Comparison of ENCODE assay signal across 20 cellular contexts in genomic region chr16:53175118-53175517, GRCh38.
A peak's percentile ranks its signal among the peaks of the same experiment; 100 is the strongest.
DNase-seq lines count a peak whose midpoint lies in the region; ATAC-seq, FAIRE-seq and TF ChIP-seq lines count a peak whose summit lies in the region.
"Had no signal": no experiment of that assay in that cellular context is flagged by ENCODE, and none has a peak within 500 bp of the region (broad histone marks: within the 10 kb centered on the region; RNA-seq: fewer than 3 reads in every experiment).

No MANE protein-coding gene starts in this region.

- DNase-seq in G401 (ENCODE audit: low spot score): peak; percentile 33
- peak; percentile 7 to 42 (median 21) for DNase-seq in body of pancreas
- DNase-seq in keratinocyte (ENCODE audit: low read depth, low spot score): no peak
- peak; percentile 17 to 20 for DNase-seq in thyroid gland
- no peak for DNase-seq in urothelium cell line (ENCODE audit: low spot score)
- DNase-seq in NCI-H82 (lab: John Stamatoyannopoulos, UW): no peak
- no peak for DNase-seq in activated CD4-positive, alpha-beta T cell treated with anti-CD3 and anti-CD28 coated beads for 4 hours
- DNase-seq: CD4-positive, CD25-positive, alpha-beta regulatory T cell; CD8-positive, alpha-beta memory T cell; DMS 273 treated with DMSO at 0.1 percent for 48 hours; DMS79; EL; GF-D8; HFFc6 had no signal

- H3K36me3 ChIP-seq in body of pancreas (replicated peaks in 1 of 2; ENCODE audit: insufficient read depth in 1 of 2, low read depth in 2 of 2) (no peaks in the 10 kb centered on the region), keratinocyte (ENCODE audit: control insufficient read depth in 2 of 2, extremely low read depth in 1 of 2, insufficient read depth in 2 of 2, low read length in 2 of 2) (peaks cover 0 to 3% of the 10 kb centered on the region in 2 experiments), thyroid gland (no peaks in the 10 kb centered on the region)
- H3K36me3 ChIP-seq: HAP-1 had no signal

- H3K79me2 ChIP-seq in keratinocyte (ENCODE audit: control insufficient read depth, insufficient read depth, low read length): peaks cover 36% of the 10 kb centered on the region

- ATAC-seq in body of pancreas: no peak
- ATAC-seq: GM23338 had no signal

- no peak for TF ChIP-seq CTCF in body of pancreas (IDR thresholded peaks at IDR 0.05)
- TF ChIP-seq CTCF in keratinocyte (optimal IDR thresholded peaks at IDR 0.05 in 1 of 3, IDR thresholded peaks at IDR 0.05 in 1 of 3, conservative IDR thresholded peaks at IDR 0.05 in 1 of 3; ENCODE audit: extremely low read depth in 1 of 3, insufficient read depth in 2 of 3, low read length in 3 of 3): no peak
- TF ChIP-seq CTCF in thyroid gland (IDR thresholded peaks at IDR 0.05): no peak

- H3K27ac ChIP-seq in body of pancreas: no peak overlapping the region
- H3K27ac ChIP-seq in keratinocyte (ENCODE audit: control insufficient read depth, insufficient read depth, low read length): peak overlapping the region; percentile 55
- no peak overlapping the region for H3K27ac ChIP-seq in thyroid gland
- H3K27ac ChIP-seq: BLaER1, C4-2B had no signal

- no peaks in the 10 kb centered on the region for H3K9me1 ChIP-seq in keratinocyte (ENCODE audit: control insufficient read depth, extremely low read depth, insufficient read depth, low read length)

- WGBS in body of pancreas, 2 donors: 55 to 56% methylated on average over 1 of the region's 1 CpG
- 54 to 81% methylated on average over 1 of the region's 1 CpG for WGBS in thyroid gland, 2 donors

- no peaks in the 10 kb centered on the region for H4K20me1 ChIP-seq in keratinocyte (ENCODE audit: control insufficient read depth, extremely low read depth, insufficient read depth, low read length)

- no peak overlapping the region for H3K9ac ChIP-seq in keratinocyte (ENCODE audit: control insufficient read depth, extremely low read depth, insufficient read depth, low read length)
- H3K9ac ChIP-seq: BLaER1 had no signal

- TF ChIP-seq POLR2A in body of pancreas (IDR thresholded peaks at IDR 0.05): no peak
- TF ChIP-seq POLR2A in thyroid gland (IDR thresholded peaks at IDR 0.05): no peak

- H3K4me3 ChIP-seq in body of pancreas: no peak overlapping the region
- H3K4me3 ChIP-seq in keratinocyte (ENCODE audit: control insufficient read depth in 2 of 3, extremely low read depth in 1 of 3, insufficient read depth in 2 of 3, low read depth in 1 of 3, low read length in 3 of 3): no peak overlapping the region
- no peak overlapping the region for H3K4me3 ChIP-seq in thyroid gland (replicated peaks in 1 of 3)
- H3K4me3 ChIP-seq: BLaER1, GM23338, HAP-1 had no signal

- intact Hi-C loops in body of pancreas (cut with DNase I) (no loop called here), thyroid gland (cut with DNase I) (no loop called here)

- no peak overlapping the region for H2AFZ ChIP-seq in keratinocyte (ENCODE audit: control insufficient read depth, low read length)
- H2AFZ ChIP-seq: GM23338 had no signal

- H3K9me3 ChIP-seq in body of pancreas: no peaks in the 10 kb centered on the region
- H3K9me3 ChIP-seq in keratinocyte (ENCODE audit: control insufficient read depth, low read depth, low read length): no peaks in the 10 kb centered on the region
- no peaks in the 10 kb centered on the region for H3K9me3 ChIP-seq in thyroid gland
- H3K9me3 ChIP-seq: BLaER1, HAP-1 had no signal

- H3K4me2 ChIP-seq in keratinocyte (ENCODE audit: control insufficient read depth, extremely low read depth, insufficient read depth, low read depth, low read length): peak overlapping the region; percentile 53
- H3K4me2 ChIP-seq: BLaER1, GM23338 had no signal

- FAIRE-seq in keratinocyte (lab: Jason Lieb, UNC) (no peak), urothelium cell line (lab: Jason Lieb, UNC) (no peak)
- FAIRE-seq: D721Med, GM18507 had no signal

- in situ Hi-C loops in G401 (cut with HindIII; ENCODE audit: low sequenced_read_pairs): no loop called here

- H3K27me3 ChIP-seq in body of pancreas: no peaks in the 10 kb centered on the region
- no peaks in the 10 kb centered on the region for H3K27me3 ChIP-seq in keratinocyte (ENCODE audit: control insufficient read depth, extremely low read depth, insufficient read depth, low read length)
- no peaks in the 10 kb centered on the region for H3K27me3 ChIP-seq in thyroid gland
- H3K27me3 ChIP-seq: BLaER1 had no signal

- dilution Hi-C loops in keratinocyte (cut with MboI; ENCODE audit: extremely low pct_ligation_motif_present, low sequenced_read_pairs): no loop called here

- peaks cover 15% of the 10 kb centered on the region for H3K4me1 ChIP-seq in body of pancreas
- peaks cover 13% of the 10 kb centered on the region for H3K4me1 ChIP-seq in keratinocyte (ENCODE audit: control insufficient read depth, extremely low read depth, insufficient read depth, low read length)
- H3K4me1 ChIP-seq in thyroid gland: peaks cover 0 to 4% of the 10 kb centered on the region in 2 donors

Comparison
In these comparisons a context has a peak if more than half of its experiments do, and no peak if none do; other contexts are left out.
1. DNase-seq: peak in G401 (single experiment), body of pancreas (4 of 4) and thyroid gland (2 of 2); none in keratinocyte (single experiment), urothelium cell line (single experiment), NCI-H82 (single experiment) and activated CD4-positive, alpha-beta T cell treated with anti-CD3 and anti-CD28 coated beads for 4 hours (0 of 2).